ENCODE assay signal across 1 cellular context in genomic region chr2:197498937-197499593, GRCh38.
TF ChIP-seq lines count a peak whose summit lies in the region.

No MANE protein-coding gene starts in this region.

TF ChIP-seq in HepG2, 621 proteins besides CTCF, POLR2A, EP300 and RAD21 (continued from another document and continues in another):
- TF ChIP-seq MXI1 (IDR thresholded peaks at IDR 0.05; ENCODE audit: borderline replicate concordance, low read depth, low read length) (peak; percentile 27; the same call in 1 of the 3 replicates), RFXANK (CRISPR knock-in tag; IDR thresholded peaks at IDR 0.05) (no peak), RFXAP (CRISPR knock-in tag; IDR thresholded peaks at IDR 0.05; ENCODE audit: borderline replicate concordance) (peak; percentile 50; the same call in 1 of the 2 replicates), HNF1B (CRISPR knock-in tag; IDR thresholded peaks at IDR 0.05) (peak; percentile 50; the same call in 1 of the 2 replicates), HDAC1 (CRISPR knock-in tag; IDR thresholded peaks at IDR 0.05) (no peak), TRAFD1 (CRISPR knock-in tag; IDR thresholded peaks at IDR 0.05; ENCODE audit: borderline replicate concordance) (no peak), POLR2AphosphoS5 (IDR thresholded peaks at IDR 0.05; ENCODE audit: low read depth, low read length) (peak; percentile 54), SSRP1 (CRISPR knock-in tag; IDR thresholded peaks at IDR 0.05) (no peak; the same call in 1 of the 2 replicates), AGO2 (optimal IDR thresholded peaks at IDR 0.05; ENCODE audit: low read depth, low read length) (peak; percentile 99), BHLHE40 (IDR thresholded peaks at IDR 0.05; ENCODE audit: low read length) (peak; percentile 2; the same call in 1 of the 2 replicates), KDM5A (IDR thresholded peaks at IDR 0.05; ENCODE audit: borderline replicate concordance, low read length) (0 out of 2 replicates have a peak, but pooled peaks have one; percentile 31), ESRRA (CRISPR knock-in tag; IDR thresholded peaks at IDR 0.05; ENCODE audit: low read depth) (peak; percentile 9; the same call in 1 of the 2 replicates), SAP130 (CRISPR knock-in tag; IDR thresholded peaks at IDR 0.05; ENCODE audit: low read depth) (peak; percentile 55), NR2F1 (CRISPR knock-in tag; IDR thresholded peaks at IDR 0.05) (0 out of 4 replicates have a peak, but pooled peaks of 1 of the 2 experiments have one; percentile 18), ZNF530 (CRISPR knock-in tag; IDR thresholded peaks at IDR 0.05; ENCODE audit: low read depth) (0 out of 2 replicates have a peak, but pooled peaks have one; percentile 4), ZBED4 (CRISPR knock-in tag; IDR thresholded peaks at IDR 0.05; ENCODE audit: borderline replicate concordance) (no peak), ZNF567 (CRISPR knock-in tag; IDR thresholded peaks at IDR 0.05; ENCODE audit: borderline replicate concordance) (peak; percentile 59; the same call in 1 of the 2 replicates), DNMT3B (CRISPR knock-in tag; conservative IDR thresholded peaks at IDR 0.05) (no peak), MAFF (IDR thresholded peaks at IDR 0.05; ENCODE audit: low read depth, low read length) (0 out of 2 replicates have a peak, but pooled peaks have one; percentile 7), ZNF839 (CRISPR knock-in tag; IDR thresholded peaks at IDR 0.05; ENCODE audit: borderline replicate concordance) (0 out of 2 replicates have a peak, but pooled peaks have one; percentile 7), PHF5A (CRISPR knock-in tag; IDR thresholded peaks at IDR 0.05; ENCODE audit: low read depth, unreplicated experiment) (no peak), ZNF414 (CRISPR knock-in tag; IDR thresholded peaks at IDR 0.05) (no peak), ZMYM2 (CRISPR knock-in tag; IDR thresholded peaks at IDR 0.05) (0 out of 2 replicates have a peak, but pooled peaks have one; percentile 12), SP4 (CRISPR knock-in tag; IDR thresholded peaks at IDR 0.05) (peak; percentile 70; the same call in 1 of the 2 replicates), AGO1 (IDR thresholded peaks at IDR 0.05; ENCODE audit: low read depth, low read length, poor library complexity, severe bottlenecking) (peak; percentile 96), ZNF256 (CRISPR knock-in tag; conservative IDR thresholded peaks at IDR 0.05) (peak; percentile 54; the same call in 1 of the 2 replicates), ZBTB40 (IDR thresholded peaks at IDR 0.05) (no peak), ZBTB40 (CRISPR knock-in tag; IDR thresholded peaks at IDR 0.05) (no peak), NFE2L1 (CRISPR knock-in tag; IDR thresholded peaks at IDR 0.05; ENCODE audit: borderline replicate concordance) (no peak), PRDM10 (CRISPR knock-in tag; IDR thresholded peaks at IDR 0.05; ENCODE audit: low read depth) (no peak), ZNF343 (CRISPR knock-in tag; IDR thresholded peaks at IDR 0.05) (no peak)
